Comparison of ENCODE assay signal across 20 cellular contexts in genomic region chr9:130590305-130590704, GRCh38. TPM values are rescaled to one million over a fixed set of nuclear protein-coding genes. Genes with fewer than 3 reads are reported as not detected.
DNase-seq lines count a peak whose midpoint lies in the region; ATAC-seq, FAIRE-seq and TF ChIP-seq lines count a peak whose summit lies in the region.
"Had no signal": no experiment of that assay in that cellular context is flagged by ENCODE, and none has a peak within 500 bp of the region (broad histone marks: within the 10 kb centered on the region; RNA-seq: fewer than 3 reads in every experiment).

No MANE protein-coding gene starts in this region.

- H3K27me3 Mint-ChIP-seq in T-cell: no peaks in the 10 kb centered on the region
- H3K27me3 Mint-ChIP-seq: B cell; CD4-positive, CD25-positive, alpha-beta regulatory T cell had no signal

- POLR2A ChIA-PET in T-cell (lab: Charles Lee): no interaction called here

- H3K4me1 Mint-ChIP-seq in T-cell: peaks cover 37 to 40% (median 38%) of the 10 kb centered on the region in 3 donors

- no peaks in the 10 kb centered on the region for H3K27me3 ChIP-seq in adrenal gland
- H3K27me3 ChIP-seq in thyroid gland: no peaks in the 10 kb centered on the region
- H3K27me3 ChIP-seq in small intestine (ENCODE audit: control insufficient read depth in 2 of 2, insufficient read depth in 2 of 2, low read length in 2 of 2): no peaks in the 10 kb centered on the region
- H3K27me3 ChIP-seq: SJSA1 had no signal

- H3K27ac ChIP-seq in adrenal gland (peak overlapping the region in 3 of 5 donors; percentile 34 to 73 (median 68)), thyroid gland (peak overlapping the region; percentile 37 to 91 (median 82)), small intestine (ENCODE audit: low read depth in 1 of 2, low read length in 1 of 2) (no peak overlapping the region)
- H3K27ac ChIP-seq: RWPE1, SJSA1 had no signal

- H3K36me3 Mint-ChIP-seq in T-cell: peaks cover 16% of the 10 kb centered on the region

- H3K4me3 ChIP-seq in adrenal gland (no peak overlapping the region), thyroid gland (replicated peaks in 1 of 3) (no peak overlapping the region), small intestine (ENCODE audit: low read depth in 1 of 2, low read length in 2 of 2) (no peak overlapping the region)
- H3K4me3 ChIP-seq: SJSA1 had no signal

- H3K4me1 ChIP-seq in adrenal gland (replicated peaks in 1 of 2) (peaks cover 12 to 28% of the 10 kb centered on the region in 2 donors), thyroid gland (peaks cover 32 to 48% of the 10 kb centered on the region in 2 donors), small intestine (ENCODE audit: control insufficient read depth in 2 of 2, insufficient read depth in 1 of 2, low read depth in 1 of 2, low read length in 1 of 2) (no peaks in the 10 kb centered on the region)
- H3K4me1 ChIP-seq: Caco-2, SJSA1 had no signal

- TF ChIP-seq CTCF in adrenal gland (IDR thresholded peaks at IDR 0.05) (no peak), thyroid gland (IDR thresholded peaks at IDR 0.05) (no peak)

- WGBS in adrenal gland, 4 donors: 37 to 56% (median 43%) methylated on average over 3 of the region's 3 CpGs
- WGBS in thyroid gland, 2 donors: 44 to 53% methylated on average over 3 of the region's 3 CpGs
- 85 to 92% (median 87%) methylated on average over 3 of the region's 3 CpGs for WGBS in small intestine, 3 donors

- peak; percentile 78 for DNase-seq in OCI-M1 (lab: John Stamatoyannopoulos, UW)
- peak in 3 of 7 donors; percentile 36 to 41 (median 37) for DNase-seq in adrenal gland
- DNase-seq in left cardiac atrium: no peak
- peak; percentile 46 to 49 for DNase-seq in thyroid gland
- DNase-seq in small intestine: no peak
- DNase-seq in T-cell: no peak
- no peak for DNase-seq in amygdala (lab: John Stamatoyannopoulos, UW)
- DNase-seq: Caco-2; CD4-positive, CD25-positive, alpha-beta regulatory T cell; DMS153; EL; H7; MV-4-11; NCI-H1417 treated with DMSO at 0.1 percent for 48 hours; NCI-H2029; NCI-H2171 treated with DMSO at 0.1 percent for 48 hours; NCI-H748 treated with DMSO at 0.1 percent for 48 hours had no signal

- ATAC-seq in left cardiac atrium (peak; percentile 49 to 73), T-cell (replicated peaks in 1 of 4) (no peak)

- intact Hi-C loops in adrenal gland (cut with DNase I): no loop called here
- intact Hi-C loops in left cardiac atrium (cut with DNase I): no loop called here
- intact Hi-C loops in thyroid gland (cut with DNase I): no loop called here

- no peaks in the 10 kb centered on the region for H3K9me3 Mint-ChIP-seq in T-cell
- H3K9me3 Mint-ChIP-seq: CD4-positive, CD25-positive, alpha-beta regulatory T cell had no signal

- H3K36me3 ChIP-seq in adrenal gland (replicated peaks in 1 of 2) (no peaks in the 10 kb centered on the region), thyroid gland (no peaks in the 10 kb centered on the region), small intestine (ENCODE audit: control insufficient read depth in 2 of 2, insufficient read depth in 2 of 2, low read length in 2 of 2) (peaks cover 0 to 3% of the 10 kb centered on the region in 2 donors)

- no peaks in the 10 kb centered on the region for H3K9me3 ChIP-seq in adrenal gland (replicated peaks in 1 of 3)
- H3K9me3 ChIP-seq in thyroid gland: no peaks in the 10 kb centered on the region
- H3K9me3 ChIP-seq in small intestine (ENCODE audit: control insufficient read depth, low read depth): no peaks in the 10 kb centered on the region
- H3K9me3 ChIP-seq: Caco-2, SJSA1 had no signal

- CTCF ChIA-PET in T-cell (lab: Charles Lee): no interaction called here

- no peak overlapping the region for H3K27ac Mint-ChIP-seq in T-cell
- H3K27ac Mint-ChIP-seq: B cell had no signal

- FAIRE-seq in small intestine (lab: Jason Lieb, UNC): no peak

- no peak for TF ChIP-seq POLR2A in adrenal gland (IDR thresholded peaks at IDR 0.05)
- no peak for TF ChIP-seq POLR2A in thyroid gland (IDR thresholded peaks at IDR 0.05)

- H3K4me3 Mint-ChIP-seq in T-cell: no peak overlapping the region
- H3K4me3 Mint-ChIP-seq: B cell; CD4-positive, CD25-positive, alpha-beta regulatory T cell had no signal

RNA-seq across cellular contexts. Expression of gene FUBP3, which starts 10.9 kb away (rescaled TPM):
- total RNA-seq in adrenal gland (10 to 100 TPM; 26.1 to 52.3 (median 40.3) TPM), left cardiac atrium (10 to 100 TPM; 22.4 to 34.8 TPM), thyroid gland (10 to 100 TPM; 71.7 to 83.9 (median 77.8) TPM), T-cell (10 to 100 TPM; 34.2 to 44.7 (median 41.9) TPM)
- polyA plus RNA-seq in adrenal gland (10 to 100 TPM; 18.3 to 46.1 (median 29.5) TPM), small intestine (10 to 100 TPM; 19.7 to 26.6 (median 21.0) TPM)

Comparison
In these comparisons a context has a peak if more than half of its experiments do, and no peak if none do; other contexts are left out.
1. DNase-seq: peak in OCI-M1 (single experiment) and thyroid gland (2 of 2); none in left cardiac atrium (single experiment), small intestine (single experiment), T-cell (0 of 34) and amygdala (0 of 56).
2. H3K27ac ChIP-seq: peak in adrenal gland (3 of 5) and thyroid gland (3 of 3); none in small intestine (0 of 2).
3. ATAC-seq: peak in left cardiac atrium (2 of 2); none in T-cell (0 of 4).